In genomic region chr10:130368761-130369560, GRCh38 we compare ENCODE assay signal across 21 cellular contexts.
"Had no signal": no experiment of that assay in that cellular context is flagged by ENCODE, and none has a peak within 500 bp of the region (broad histone marks: within the 10 kb centered on the region; RNA-seq: fewer than 3 reads in every experiment).

No MANE protein-coding gene starts in this region.

- H3K27ac ChIP-seq: breast epithelium, left ventricle myocardium inferior, ovary, suprapubic skin, tibial artery, uterus had no signal

- H3K36me3 ChIP-seq: breast epithelium, left ventricle myocardium inferior, ovary, suprapubic skin, tibial artery, uterus had no signal

- H3K4me1 Mint-ChIP-seq: activated B cell treated with CpG ODN at 0.5 μM for 24 hours; activated CD4-positive, alpha-beta T cell treated with anti-CD3 and anti-CD28 coated beads for 36 hours; central memory CD8-positive, alpha-beta T cell; nephron; stimulated activated naive B cell treated with anti-CD40 and anti-IgM and Interleukin-4, amounts not matched to agents 10 μg/mL and 1 μg/mL and 100 μg/mL, for 72 hours had no signal

- H3K9me3 Mint-ChIP-seq: activated B cell treated with CpG ODN at 0.5 μM for 24 hours; activated naive CD4-positive, alpha-beta T cell treated with anti-CD3 and anti-CD28 coated beads, Interleukin-2, amount 50 U/mL, for 72 hours; activated T-cell treated with anti-CD3 and anti-CD28 coated beads, Interleukin-2, amount 50 U/mL, for 72 hours; central memory CD8-positive, alpha-beta T cell; T-helper 2 cell treated with Interferon-gamma antibody and Interleukin-4, amounts not matched to agents 5 μg/mL and 100 μg/mL, for 36 hours had no signal

- H3K4me3 Mint-ChIP-seq: activated B cell treated with CpG ODN at 0.5 μM for 24 hours; activated CD4-positive, alpha-beta T cell treated with anti-CD3 and anti-CD28 coated beads for 36 hours; activated T-cell treated with anti-CD3 and anti-CD28 coated beads, Interleukin-2, amount 50 U/mL, for 72 hours; central memory CD8-positive, alpha-beta T cell; nephron; stimulated activated naive B cell treated with anti-CD40 and anti-IgM and Interleukin-4, amounts not matched to agents 10 μg/mL and 1 μg/mL and 100 μg/mL, for 72 hours; T-helper 2 cell treated with Interferon-gamma antibody and Interleukin-4, amounts not matched to agents 5 μg/mL and 100 μg/mL, for 36 hours had no signal

- H3K9me3 ChIP-seq: breast epithelium, left ventricle myocardium inferior, ovary, suprapubic skin, tibial artery, uterus had no signal

- H3K27me3 ChIP-seq: ovary, suprapubic skin, tibial artery, uterus had no signal

- ATAC-seq: activated CD4-positive, alpha-beta T cell treated with anti-CD3 and anti-CD28 coated beads for 36 hours; activated naive CD4-positive, alpha-beta T cell treated with anti-CD3 and anti-CD28 coated beads, Interleukin-2, amount 50 U/mL, for 72 hours; activated T-cell treated with anti-CD3 and anti-CD28 coated beads, Interleukin-2, amount 50 U/mL, for 72 hours; esophagus mucosa; stimulated activated naive B cell treated with anti-CD40 and anti-IgM and Interleukin-4, amounts not matched to agents 10 μg/mL and 1 μg/mL and 100 μg/mL, for 72 hours had no signal

- H3K4me1 ChIP-seq: breast epithelium, left ventricle myocardium inferior, suprapubic skin, tibial artery, uterus had no signal

- H3K27ac Mint-ChIP-seq: activated B cell treated with CpG ODN at 0.5 μM for 24 hours; activated CD4-positive, alpha-beta T cell treated with anti-CD3 and anti-CD28 coated beads for 36 hours; activated naive CD4-positive, alpha-beta T cell treated with anti-CD3 and anti-CD28 coated beads, Interleukin-2, amount 50 U/mL, for 72 hours; activated T-cell treated with anti-CD3 and anti-CD28 coated beads, Interleukin-2, amount 50 U/mL, for 72 hours; nephron; progenitor cell of endocrine pancreas; stimulated activated naive B cell treated with anti-CD40 and anti-IgM and Interleukin-4, amounts not matched to agents 10 μg/mL and 1 μg/mL and 100 μg/mL, for 72 hours; T-helper 2 cell treated with Interferon-gamma antibody and Interleukin-4, amounts not matched to agents 5 μg/mL and 100 μg/mL, for 36 hours had no signal

- H3K4me3 ChIP-seq: breast epithelium, left ventricle myocardium inferior, ovary, suprapubic skin, tibial artery, uterus had no signal

- H3K27me3 Mint-ChIP-seq: activated B cell treated with CpG ODN at 0.5 μM for 24 hours; central memory CD8-positive, alpha-beta T cell; stimulated activated naive B cell treated with anti-CD40 and anti-IgM and Interleukin-4, amounts not matched to agents 10 μg/mL and 1 μg/mL and 100 μg/mL, for 72 hours had no signal

- H3K36me3 Mint-ChIP-seq: activated naive CD4-positive, alpha-beta T cell treated with anti-CD3 and anti-CD28 coated beads, Interleukin-2, amount 50 U/mL, for 72 hours; stimulated activated naive B cell treated with anti-CD40 and anti-IgM and Interleukin-4, amounts not matched to agents 10 μg/mL and 1 μg/mL and 100 μg/mL, for 72 hours had no signal

- DNase-seq: activated B cell treated with CpG ODN at 0.5 μM for 24 hours; activated CD4-positive, alpha-beta T cell treated with anti-CD3 and anti-CD28 coated beads for 36 hours; activated naive CD4-positive, alpha-beta T cell; activated T-cell treated with anti-CD3 and anti-CD28 coated beads, Interleukin-2, amount 50 U/mL, for 72 hours; foreskin fibroblast; left ventricle myocardium inferior; ovary; stimulated activated CD4-positive, alpha-beta T cell treated with anti-CD3 and anti-CD28 coated beads, Interleukin-15, amount 100 ng/mL, for 24 hours; stimulated activated CD4-positive, alpha-beta T cell treated with anti-CD3 and anti-CD28 coated beads, Interleukin-2, amount 100 ng/mL, for 24 hours; stimulated activated naive B cell treated with anti-CD40 and anti-IgM and Interleukin-4, amounts not matched to agents 10 μg/mL and 1 μg/mL and 100 μg/mL, for 72 hours; T-helper 1 cell; tibial artery; uterus had no signal
